Comparison of ENCODE assay signal across 20 cellular contexts in genomic region chr9:133771486-133772482, GRCh38. TPM values are rescaled to one million over a fixed set of nuclear protein-coding genes. Genes with fewer than 3 reads are reported as not detected.
DNase-seq lines count a peak whose midpoint lies in the region; ATAC-seq and TF ChIP-seq lines count a peak whose summit lies in the region.
"Had no signal": no experiment of that assay in that cellular context is flagged by ENCODE, and none has a peak within 500 bp of the region (broad histone marks: within the 10 kb centered on the region; RNA-seq: fewer than 3 reads in every experiment).

No MANE protein-coding gene starts in this region.

- H3K9me3 ChIP-seq in lower lobe of right lung = peaks cover 15% of the 10 kb centered on the region
- peaks cover 9 to 30% (median 15%) of the 10 kb centered on the region in 3 donors for H3K9me3 ChIP-seq in tibial artery
- H3K9me3 ChIP-seq: prostate gland had no signal

- intact Hi-C loops in activated CD4-positive, alpha-beta memory T cell treated with anti-CD3 and anti-CD28 coated beads for 36 hours (cut with micrococcal nuclease) = no loop called here
- intact Hi-C loops in lower lobe of right lung (cut with DNase I) = no loop called here
- intact Hi-C loops in tibial artery (cut with DNase I; ENCODE audit: low total_unique reads) = no loop called here

- ATAC-seq in activated T-cell treated with anti-CD3 and anti-CD28 coated beads, Interleukin-2, amount 50 U/mL, for 4 hours = no peak
- no peak for ATAC-seq in lower lobe of right lung
- no peak for ATAC-seq in HG03439 (IDR thresholded peaks at IDR 0.05; ENCODE audit: unreplicated experiment)
- ATAC-seq in GM18868 (IDR thresholded peaks at IDR 0.05; ENCODE audit: unreplicated experiment) = no peak
- ATAC-seq: A549; activated CD8-positive, alpha-beta T cell treated with anti-CD3 and anti-CD28 coated beads for 36 hours; activated T-helper 17 cell treated with anti-CD3 and anti-CD28 coated beads, Interleukin-2, amount 50 U/mL, for 72 hours; left colon; stimulated activated effector memory CD8-positive, alpha-beta T cell treated with anti-CD3 and anti-CD28 coated beads, Interleukin-12 subunit alpha, Interleukin-12 subunit beta, amount 100 ng/mL, for 72 hours had no signal

- peaks cover 16% of the 10 kb centered on the region for H3K9me3 Mint-ChIP-seq in activated T-cell treated with anti-CD3 and anti-CD28 coated beads, Interleukin-2, amount 50 U/mL, for 24 hours
- H3K9me3 Mint-ChIP-seq in activated T-cell treated with anti-CD3 and anti-CD28 coated beads, Interleukin-2, amount 50 U/mL, for 4 hours = peaks cover 8% of the 10 kb centered on the region
- peaks cover 28% of the 10 kb centered on the region for H3K9me3 Mint-ChIP-seq in activated CD4-positive, alpha-beta memory T cell treated with anti-CD3 and anti-CD28 coated beads for 36 hours

- peak; percentile 22 for DNase-seq in activated T-cell treated with anti-CD3 and anti-CD28 coated beads, Interleukin-2, amount 50 U/mL, for 24 hours
- no peak for DNase-seq in activated T-cell treated with anti-CD3 and anti-CD28 coated beads, Interleukin-2, amount 50 U/mL, for 4 hours
- DNase-seq in activated CD4-positive, alpha-beta memory T cell treated with anti-CD3 and anti-CD28 coated beads for 36 hours = peak; percentile 5
- peak; percentile 36 for DNase-seq in lower lobe of right lung
- peak; percentile 13 to 60 for DNase-seq in tibial artery
- DNase-seq in NCI-H69 (lab: John Stamatoyannopoulos, UW) = no peak
- DNase-seq: activated CD8-positive, alpha-beta T cell treated with anti-CD3 and anti-CD28 coated beads for 36 hours; anterior cingulate cortex; GOT3; Karpas-422; NCI-H1105; NCI-H526 had no signal

- POLR2A ChIA-PET in activated CD4-positive, alpha-beta memory T cell treated with anti-CD3 and anti-CD28 coated beads for 36 hours (lab: Charles Lee) = no interaction called here

- H3K27me3 ChIP-seq in lower lobe of right lung (ENCODE audit: low read depth) (no peaks in the 10 kb centered on the region), tibial artery (no peaks in the 10 kb centered on the region)
- H3K27me3 ChIP-seq: tibial nerve had no signal

- peaks cover 16% of the 10 kb centered on the region for H3K36me3 Mint-ChIP-seq in activated T-cell treated with anti-CD3 and anti-CD28 coated beads, Interleukin-2, amount 50 U/mL, for 24 hours (ENCODE audit: low read depth)
- peaks cover 8% of the 10 kb centered on the region for H3K36me3 Mint-ChIP-seq in activated T-cell treated with anti-CD3 and anti-CD28 coated beads, Interleukin-2, amount 50 U/mL, for 4 hours (ENCODE audit: insufficient read depth)
- H3K36me3 Mint-ChIP-seq in activated CD4-positive, alpha-beta memory T cell treated with anti-CD3 and anti-CD28 coated beads for 36 hours = peaks cover 11% of the 10 kb centered on the region
- H3K36me3 Mint-ChIP-seq: stimulated activated effector memory CD8-positive, alpha-beta T cell treated with anti-CD3 and anti-CD28 coated beads, Interleukin-12 subunit alpha, Interleukin-12 subunit beta, amount 100 ng/mL, for 72 hours had no signal

- H3K4me3 ChIP-seq in lower lobe of right lung (no peak overlapping the region), tibial artery (no peak overlapping the region)
- H3K4me3 ChIP-seq: A549, prostate gland, tibial nerve had no signal

- H3K27ac ChIP-seq in lower lobe of right lung (no peak overlapping the region), tibial artery (no peak overlapping the region)
- H3K27ac ChIP-seq: A549, prostate gland, tibial nerve had no signal

- CTCF ChIA-PET in activated CD4-positive, alpha-beta memory T cell treated with anti-CD3 and anti-CD28 coated beads for 36 hours (lab: Charles Lee) = interaction anchor here (0.6 kb wide), 1 partner anchor 174 kb away, joined by 3 read pairs; no protein-coding TSS in a partner anchor

- H3K36me3 ChIP-seq in lower lobe of right lung (peaks cover 72% of the 10 kb centered on the region), tibial artery (peaks cover 24 to 97% (median 73%) of the 10 kb centered on the region in 3 donors)

- H3K4me1 Mint-ChIP-seq in activated T-cell treated with anti-CD3 and anti-CD28 coated beads, Interleukin-2, amount 50 U/mL, for 24 hours (ENCODE audit: low read depth) = no peaks in the 10 kb centered on the region
- H3K4me1 Mint-ChIP-seq in activated T-cell treated with anti-CD3 and anti-CD28 coated beads, Interleukin-2, amount 50 U/mL, for 4 hours (ENCODE audit: low read depth) = no peaks in the 10 kb centered on the region
- H3K4me1 Mint-ChIP-seq in activated CD4-positive, alpha-beta memory T cell treated with anti-CD3 and anti-CD28 coated beads for 36 hours (ENCODE audit: low read depth) = no peaks in the 10 kb centered on the region
- H3K4me1 Mint-ChIP-seq: activated T-helper 17 cell treated with anti-CD3 and anti-CD28 coated beads, Interleukin-2, amount 50 U/mL, for 72 hours; stimulated activated effector memory CD8-positive, alpha-beta T cell treated with anti-CD3 and anti-CD28 coated beads, Interleukin-12 subunit alpha, Interleukin-12 subunit beta, amount 100 ng/mL, for 72 hours had no signal

- TF ChIP-seq CTCF in lower lobe of right lung (IDR thresholded peaks at IDR 0.05) (no peak), tibial artery (IDR thresholded peaks at IDR 0.05) (no peak)

- no peak overlapping the region for H3K27ac Mint-ChIP-seq in activated T-cell treated with anti-CD3 and anti-CD28 coated beads, Interleukin-2, amount 50 U/mL, for 24 hours
- no peak overlapping the region for H3K27ac Mint-ChIP-seq in activated CD4-positive, alpha-beta memory T cell treated with anti-CD3 and anti-CD28 coated beads for 36 hours
- H3K27ac Mint-ChIP-seq: activated CD8-positive, alpha-beta T cell treated with anti-CD3 and anti-CD28 coated beads for 36 hours; activated T-helper 17 cell treated with anti-CD3 and anti-CD28 coated beads, Interleukin-2, amount 50 U/mL, for 72 hours; stimulated activated effector memory CD8-positive, alpha-beta T cell treated with anti-CD3 and anti-CD28 coated beads, Interleukin-12 subunit alpha, Interleukin-12 subunit beta, amount 100 ng/mL, for 72 hours had no signal

- no peaks in the 10 kb centered on the region for H3K4me1 ChIP-seq in lower lobe of right lung
- no peaks in the 10 kb centered on the region for H3K4me1 ChIP-seq in tibial artery
- H3K4me1 ChIP-seq: A549, prostate gland, tibial nerve had no signal

- H3K4me3 Mint-ChIP-seq in activated T-cell treated with anti-CD3 and anti-CD28 coated beads, Interleukin-2, amount 50 U/mL, for 24 hours = no peak overlapping the region
- no peak overlapping the region for H3K4me3 Mint-ChIP-seq in activated T-cell treated with anti-CD3 and anti-CD28 coated beads, Interleukin-2, amount 50 U/mL, for 4 hours
- no peak overlapping the region for H3K4me3 Mint-ChIP-seq in activated CD4-positive, alpha-beta memory T cell treated with anti-CD3 and anti-CD28 coated beads for 36 hours
- H3K4me3 Mint-ChIP-seq: activated CD8-positive, alpha-beta T cell treated with anti-CD3 and anti-CD28 coated beads for 36 hours; activated T-helper 17 cell treated with anti-CD3 and anti-CD28 coated beads, Interleukin-2, amount 50 U/mL, for 72 hours; stimulated activated effector memory CD8-positive, alpha-beta T cell treated with anti-CD3 and anti-CD28 coated beads, Interleukin-12 subunit alpha, Interleukin-12 subunit beta, amount 100 ng/mL, for 72 hours had no signal

- H3K27me3 Mint-ChIP-seq in activated T-cell treated with anti-CD3 and anti-CD28 coated beads, Interleukin-2, amount 50 U/mL, for 24 hours = no peaks in the 10 kb centered on the region
- no peaks in the 10 kb centered on the region for H3K27me3 Mint-ChIP-seq in activated T-cell treated with anti-CD3 and anti-CD28 coated beads, Interleukin-2, amount 50 U/mL, for 4 hours (ENCODE audit: low read depth)
- H3K27me3 Mint-ChIP-seq in activated CD4-positive, alpha-beta memory T cell treated with anti-CD3 and anti-CD28 coated beads for 36 hours = no peaks in the 10 kb centered on the region
- H3K27me3 Mint-ChIP-seq: activated CD8-positive, alpha-beta T cell treated with anti-CD3 and anti-CD28 coated beads for 36 hours; activated T-helper 17 cell treated with anti-CD3 and anti-CD28 coated beads, Interleukin-2, amount 50 U/mL, for 72 hours had no signal

RNA-seq across cellular contexts. Expression of gene SARDH, which starts 33.6 kb away (rescaled TPM):
- 1 to 10 TPM; 3.6 to 5.5 (median 5.0) TPM for total RNA-seq in activated T-cell treated with anti-CD3 and anti-CD28 coated beads, Interleukin-2, amount 50 U/mL, for 4 hours
- total RNA-seq in activated CD4-positive, alpha-beta memory T cell treated with anti-CD3 and anti-CD28 coated beads for 36 hours = 1 to 10 TPM; 6.5 to 6.6 TPM
- total RNA-seq in lower lobe of right lung = 3.4 TPM

Comparison
In these comparisons a context has a peak if more than half of its experiments do, and no peak if none do; other contexts are left out.
1. DNase-seq: peak in activated T-cell treated with anti-CD3 and anti-CD28 coated beads, Interleukin-2, amount 50 U/mL, for 24 hours (single experiment), activated CD4-positive, alpha-beta memory T cell treated with anti-CD3 and anti-CD28 coated beads for 36 hours (single experiment), lower lobe of right lung (single experiment) and tibial artery (2 of 2); none in activated T-cell treated with anti-CD3 and anti-CD28 coated beads, Interleukin-2, amount 50 U/mL, for 4 hours (single experiment) and NCI-H69 (single experiment).